21 cellular contexts compared by ENCODE assay signal in genomic region chr7:156368053-156368452, GRCh38.
"Had no signal": no experiment of that assay in that cellular context is flagged by ENCODE, and none has a peak within 500 bp of the region (broad histone marks: within the 10 kb centered on the region; RNA-seq: fewer than 3 reads in every experiment).

No MANE protein-coding gene starts in this region.

- H3K9me3 ChIP-seq: thyroid gland, vagina had no signal

- H3K4me3 ChIP-seq: dorsolateral prefrontal cortex, heart right ventricle, sigmoid colon, skin epidermis, suprapubic skin, thyroid gland, vagina had no signal

- DNase-seq: cortex of kidney; dorsolateral prefrontal cortex; effector CD8-positive, alpha-beta T cell; heart right ventricle; hypothalamus; kidney glomerular epithelial cell; naive thymus-derived CD4-positive, alpha-beta T cell; nephron progenitor cell; sigmoid colon; stimulated activated CD4-positive, alpha-beta T cell treated with anti-CD3 and anti-CD28 coated beads, Interleukin-2, amount 100 ng/mL, for 24 hours; stimulated activated CD4-positive, alpha-beta T cell treated with anti-CD3 and anti-CD28 coated beads, Interleukin-4, amount 100 ng/mL, for 4 hours; stimulated activated naive B cell treated with anti-CD40 and anti-IgM and Interleukin-4, amounts not matched to agents 10 μg/mL and 1 μg/mL and 100 μg/mL, for 72 hours had no signal

- H3K27ac Mint-ChIP-seq: naive thymus-derived CD4-positive, alpha-beta T cell; nephron progenitor cell; stimulated activated naive B cell treated with anti-CD40 and anti-IgM and Interleukin-4, amounts not matched to agents 10 μg/mL and 1 μg/mL and 100 μg/mL, for 72 hours; type B pancreatic cell had no signal

- H3K4me1 ChIP-seq: heart right ventricle, sigmoid colon, suprapubic skin, thyroid gland, vagina had no signal

- H3K36me3 Mint-ChIP-seq: stimulated activated naive B cell treated with anti-CD40 and anti-IgM and Interleukin-4, amounts not matched to agents 10 μg/mL and 1 μg/mL and 100 μg/mL, for 72 hours; type B pancreatic cell had no signal

- ATAC-seq: esophagus mucosa; naive thymus-derived CD4-positive, alpha-beta T cell; stimulated activated naive B cell treated with anti-CD40 and anti-IgM and Interleukin-4, amounts not matched to agents 10 μg/mL and 1 μg/mL and 100 μg/mL, for 72 hours had no signal

- H3K4me1 Mint-ChIP-seq: naive thymus-derived CD4-positive, alpha-beta T cell; nephron progenitor cell; stimulated activated naive B cell treated with anti-CD40 and anti-IgM and Interleukin-4, amounts not matched to agents 10 μg/mL and 1 μg/mL and 100 μg/mL, for 72 hours had no signal

- H3K27ac ChIP-seq: dorsolateral prefrontal cortex, heart right ventricle, sigmoid colon, skin epidermis, suprapubic skin, thyroid gland, vagina had no signal

- H3K27me3 Mint-ChIP-seq: stimulated activated naive B cell treated with anti-CD40 and anti-IgM and Interleukin-4, amounts not matched to agents 10 μg/mL and 1 μg/mL and 100 μg/mL, for 72 hours had no signal

- H3K27me3 ChIP-seq: dorsolateral prefrontal cortex, heart right ventricle, sigmoid colon, suprapubic skin, thyroid gland, vagina had no signal

- H3K4me3 Mint-ChIP-seq: naive thymus-derived CD4-positive, alpha-beta T cell; nephron progenitor cell; stimulated activated naive B cell treated with anti-CD40 and anti-IgM and Interleukin-4, amounts not matched to agents 10 μg/mL and 1 μg/mL and 100 μg/mL, for 72 hours; type B pancreatic cell had no signal

- FAIRE-seq: endometrium, frontal cortex, islet of Langerhans had no signal

- H3K36me3 ChIP-seq: heart right ventricle, sigmoid colon, suprapubic skin, thyroid gland, vagina had no signal
